1 cellular context compared by ENCODE assay signal in the genomic region with DNA sequence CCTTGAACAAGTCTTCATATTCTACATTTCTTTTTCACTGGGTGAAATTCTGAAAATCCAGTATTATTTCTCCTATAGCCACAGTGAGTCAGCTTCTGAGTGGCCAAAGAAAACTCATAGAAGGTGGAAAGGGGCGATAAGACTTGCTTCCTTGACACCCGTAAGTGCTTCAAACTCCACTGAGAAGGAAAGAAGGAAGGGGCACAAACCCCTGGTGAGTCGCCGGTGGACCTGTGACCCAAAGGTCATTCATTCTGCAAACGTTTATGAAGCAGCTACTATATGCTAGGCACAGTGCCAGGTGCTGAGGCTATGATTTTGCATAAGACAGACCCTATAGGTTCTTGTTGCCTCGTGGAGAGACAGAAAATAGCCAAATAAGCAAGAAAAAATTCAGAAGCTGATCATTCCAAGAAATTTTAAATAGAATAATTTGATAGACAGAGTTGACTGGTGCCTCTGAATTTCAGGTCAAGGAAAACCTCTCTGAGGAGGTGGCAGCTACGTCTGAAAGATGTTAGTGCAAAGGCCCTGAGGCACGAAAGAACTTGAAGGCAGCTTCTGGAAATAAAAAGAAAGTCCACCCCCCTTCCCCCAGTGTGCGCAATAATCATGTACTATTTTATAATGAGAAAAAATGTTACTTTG.
A peak's percentile ranks its signal among the peaks of the same experiment; 100 is the strongest.
TF ChIP-seq lines count a peak whose summit lies in the region.

No MANE protein-coding gene starts in this region.

TF ChIP-seq in K562, 482 proteins besides CTCF, POLR2A, EP300 and RAD21 (continued from another document and continues in another):
- TF ChIP-seq, protein P1, sequence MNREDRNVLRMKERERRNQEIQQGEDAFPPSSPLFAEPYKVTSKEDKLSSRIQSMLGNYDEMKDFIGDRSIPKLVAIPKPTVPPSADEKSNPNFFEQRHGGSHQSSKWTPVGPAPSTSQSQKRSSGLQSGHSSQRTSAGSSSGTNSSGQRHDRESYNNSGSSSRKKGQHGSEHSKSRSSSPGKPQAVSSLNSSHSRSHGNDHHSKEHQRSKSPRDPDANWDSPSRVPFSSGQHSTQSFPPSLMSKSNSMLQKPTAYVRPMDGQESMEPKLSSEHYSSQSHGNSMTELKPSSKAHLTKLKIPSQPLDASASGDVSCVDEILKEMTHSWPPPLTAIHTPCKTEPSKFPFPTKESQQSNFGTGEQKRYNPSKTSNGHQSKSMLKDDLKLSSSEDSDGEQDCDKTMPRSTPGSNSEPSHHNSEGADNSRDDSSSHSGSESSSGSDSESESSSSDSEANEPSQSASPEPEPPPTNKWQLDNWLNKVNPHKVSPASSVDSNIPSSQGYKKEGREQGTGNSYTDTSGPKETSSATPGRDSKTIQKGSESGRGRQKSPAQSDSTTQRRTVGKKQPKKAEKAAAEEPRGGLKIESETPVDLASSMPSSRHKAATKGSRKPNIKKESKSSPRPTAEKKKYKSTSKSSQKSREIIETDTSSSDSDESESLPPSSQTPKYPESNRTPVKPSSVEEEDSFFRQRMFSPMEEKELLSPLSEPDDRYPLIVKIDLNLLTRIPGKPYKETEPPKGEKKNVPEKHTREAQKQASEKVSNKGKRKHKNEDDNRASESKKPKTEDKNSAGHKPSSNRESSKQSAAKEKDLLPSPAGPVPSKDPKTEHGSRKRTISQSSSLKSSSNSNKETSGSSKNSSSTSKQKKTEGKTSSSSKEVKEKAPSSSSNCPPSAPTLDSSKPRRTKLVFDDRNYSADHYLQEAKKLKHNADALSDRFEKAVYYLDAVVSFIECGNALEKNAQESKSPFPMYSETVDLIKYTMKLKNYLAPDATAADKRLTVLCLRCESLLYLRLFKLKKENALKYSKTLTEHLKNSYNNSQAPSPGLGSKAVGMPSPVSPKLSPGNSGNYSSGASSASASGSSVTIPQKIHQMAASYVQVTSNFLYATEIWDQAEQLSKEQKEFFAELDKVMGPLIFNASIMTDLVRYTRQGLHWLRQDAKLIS (CRISPR knock-in tag; IDR thresholded peaks at IDR 0.05) = no peak
- TF ChIP-seq, protein P2, sequence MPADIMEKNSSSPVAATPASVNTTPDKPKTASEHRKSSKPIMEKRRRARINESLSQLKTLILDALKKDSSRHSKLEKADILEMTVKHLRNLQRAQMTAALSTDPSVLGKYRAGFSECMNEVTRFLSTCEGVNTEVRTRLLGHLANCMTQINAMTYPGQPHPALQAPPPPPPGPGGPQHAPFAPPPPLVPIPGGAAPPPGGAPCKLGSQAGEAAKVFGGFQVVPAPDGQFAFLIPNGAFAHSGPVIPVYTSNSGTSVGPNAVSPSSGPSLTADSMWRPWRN (IDR thresholded peaks at IDR 0.05; ENCODE audit: low read depth) = no peak
- peak; percentile 41; the same call in 1 of the 2 replicates for TF ChIP-seq L3MBTL2 (IDR thresholded peaks at IDR 0.05)
- TF ChIP-seq ZNF695 (CRISPR knock-in tag; IDR thresholded peaks at IDR 0.05) = no peak
- peak; percentile 75 for TF ChIP-seq SMARCC2 (IDR thresholded peaks at IDR 0.05; ENCODE audit: low read depth)
- no peak for TF ChIP-seq FOXP1 (CRISPR knock-in tag; IDR thresholded peaks at IDR 0.05)
- no peak for TF ChIP-seq DNMT1 (IDR thresholded peaks at IDR 0.05)
- TF ChIP-seq, protein P3, sequence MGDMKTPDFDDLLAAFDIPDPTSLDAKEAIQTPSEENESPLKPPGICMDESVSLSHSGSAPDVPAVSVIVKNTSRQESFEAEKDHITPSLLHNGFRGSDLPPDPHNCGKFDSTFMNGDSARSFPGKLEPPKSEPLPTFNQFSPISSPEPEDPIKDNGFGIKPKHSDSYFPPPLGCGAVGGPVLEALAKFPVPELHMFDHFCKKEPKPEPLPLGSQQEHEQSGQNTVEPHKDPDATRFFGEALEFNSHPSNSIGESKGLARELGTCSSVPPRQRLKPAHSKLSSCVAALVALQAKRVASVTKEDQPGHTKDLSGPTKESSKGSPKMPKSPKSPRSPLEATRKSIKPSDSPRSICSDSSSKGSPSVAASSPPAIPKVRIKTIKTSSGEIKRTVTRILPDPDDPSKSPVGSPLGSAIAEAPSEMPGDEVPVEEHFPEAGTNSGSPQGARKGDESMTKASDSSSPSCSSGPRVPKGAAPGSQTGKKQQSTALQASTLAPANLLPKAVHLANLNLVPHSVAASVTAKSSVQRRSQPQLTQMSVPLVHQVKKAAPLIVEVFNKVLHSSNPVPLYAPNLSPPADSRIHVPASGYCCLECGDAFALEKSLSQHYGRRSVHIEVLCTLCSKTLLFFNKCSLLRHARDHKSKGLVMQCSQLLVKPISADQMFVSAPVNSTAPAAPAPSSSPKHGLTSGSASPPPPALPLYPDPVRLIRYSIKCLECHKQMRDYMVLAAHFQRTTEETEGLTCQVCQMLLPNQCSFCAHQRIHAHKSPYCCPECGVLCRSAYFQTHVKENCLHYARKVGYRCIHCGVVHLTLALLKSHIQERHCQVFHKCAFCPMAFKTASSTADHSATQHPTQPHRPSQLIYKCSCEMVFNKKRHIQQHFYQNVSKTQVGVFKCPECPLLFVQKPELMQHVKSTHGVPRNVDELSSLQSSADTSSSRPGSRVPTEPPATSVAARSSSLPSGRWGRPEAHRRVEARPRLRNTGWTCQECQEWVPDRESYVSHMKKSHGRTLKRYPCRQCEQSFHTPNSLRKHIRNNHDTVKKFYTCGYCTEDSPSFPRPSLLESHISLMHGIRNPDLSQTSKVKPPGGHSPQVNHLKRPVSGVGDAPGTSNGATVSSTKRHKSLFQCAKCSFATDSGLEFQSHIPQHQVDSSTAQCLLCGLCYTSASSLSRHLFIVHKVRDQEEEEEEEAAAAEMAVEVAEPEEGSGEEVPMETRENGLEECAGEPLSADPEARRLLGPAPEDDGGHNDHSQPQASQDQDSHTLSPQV (IDR thresholded peaks at IDR 0.05) = peak; percentile 62
- no peak for TF ChIP-seq GTF2E2 (tag; IDR thresholded peaks at IDR 0.05)
- TF ChIP-seq ZEB2 (IDR thresholded peaks at IDR 0.05) = no peak
- TF ChIP-seq GABPB2 (CRISPR knock-in tag; conservative IDR thresholded peaks at IDR 0.05) = no peak
- TF ChIP-seq, protein P4, sequence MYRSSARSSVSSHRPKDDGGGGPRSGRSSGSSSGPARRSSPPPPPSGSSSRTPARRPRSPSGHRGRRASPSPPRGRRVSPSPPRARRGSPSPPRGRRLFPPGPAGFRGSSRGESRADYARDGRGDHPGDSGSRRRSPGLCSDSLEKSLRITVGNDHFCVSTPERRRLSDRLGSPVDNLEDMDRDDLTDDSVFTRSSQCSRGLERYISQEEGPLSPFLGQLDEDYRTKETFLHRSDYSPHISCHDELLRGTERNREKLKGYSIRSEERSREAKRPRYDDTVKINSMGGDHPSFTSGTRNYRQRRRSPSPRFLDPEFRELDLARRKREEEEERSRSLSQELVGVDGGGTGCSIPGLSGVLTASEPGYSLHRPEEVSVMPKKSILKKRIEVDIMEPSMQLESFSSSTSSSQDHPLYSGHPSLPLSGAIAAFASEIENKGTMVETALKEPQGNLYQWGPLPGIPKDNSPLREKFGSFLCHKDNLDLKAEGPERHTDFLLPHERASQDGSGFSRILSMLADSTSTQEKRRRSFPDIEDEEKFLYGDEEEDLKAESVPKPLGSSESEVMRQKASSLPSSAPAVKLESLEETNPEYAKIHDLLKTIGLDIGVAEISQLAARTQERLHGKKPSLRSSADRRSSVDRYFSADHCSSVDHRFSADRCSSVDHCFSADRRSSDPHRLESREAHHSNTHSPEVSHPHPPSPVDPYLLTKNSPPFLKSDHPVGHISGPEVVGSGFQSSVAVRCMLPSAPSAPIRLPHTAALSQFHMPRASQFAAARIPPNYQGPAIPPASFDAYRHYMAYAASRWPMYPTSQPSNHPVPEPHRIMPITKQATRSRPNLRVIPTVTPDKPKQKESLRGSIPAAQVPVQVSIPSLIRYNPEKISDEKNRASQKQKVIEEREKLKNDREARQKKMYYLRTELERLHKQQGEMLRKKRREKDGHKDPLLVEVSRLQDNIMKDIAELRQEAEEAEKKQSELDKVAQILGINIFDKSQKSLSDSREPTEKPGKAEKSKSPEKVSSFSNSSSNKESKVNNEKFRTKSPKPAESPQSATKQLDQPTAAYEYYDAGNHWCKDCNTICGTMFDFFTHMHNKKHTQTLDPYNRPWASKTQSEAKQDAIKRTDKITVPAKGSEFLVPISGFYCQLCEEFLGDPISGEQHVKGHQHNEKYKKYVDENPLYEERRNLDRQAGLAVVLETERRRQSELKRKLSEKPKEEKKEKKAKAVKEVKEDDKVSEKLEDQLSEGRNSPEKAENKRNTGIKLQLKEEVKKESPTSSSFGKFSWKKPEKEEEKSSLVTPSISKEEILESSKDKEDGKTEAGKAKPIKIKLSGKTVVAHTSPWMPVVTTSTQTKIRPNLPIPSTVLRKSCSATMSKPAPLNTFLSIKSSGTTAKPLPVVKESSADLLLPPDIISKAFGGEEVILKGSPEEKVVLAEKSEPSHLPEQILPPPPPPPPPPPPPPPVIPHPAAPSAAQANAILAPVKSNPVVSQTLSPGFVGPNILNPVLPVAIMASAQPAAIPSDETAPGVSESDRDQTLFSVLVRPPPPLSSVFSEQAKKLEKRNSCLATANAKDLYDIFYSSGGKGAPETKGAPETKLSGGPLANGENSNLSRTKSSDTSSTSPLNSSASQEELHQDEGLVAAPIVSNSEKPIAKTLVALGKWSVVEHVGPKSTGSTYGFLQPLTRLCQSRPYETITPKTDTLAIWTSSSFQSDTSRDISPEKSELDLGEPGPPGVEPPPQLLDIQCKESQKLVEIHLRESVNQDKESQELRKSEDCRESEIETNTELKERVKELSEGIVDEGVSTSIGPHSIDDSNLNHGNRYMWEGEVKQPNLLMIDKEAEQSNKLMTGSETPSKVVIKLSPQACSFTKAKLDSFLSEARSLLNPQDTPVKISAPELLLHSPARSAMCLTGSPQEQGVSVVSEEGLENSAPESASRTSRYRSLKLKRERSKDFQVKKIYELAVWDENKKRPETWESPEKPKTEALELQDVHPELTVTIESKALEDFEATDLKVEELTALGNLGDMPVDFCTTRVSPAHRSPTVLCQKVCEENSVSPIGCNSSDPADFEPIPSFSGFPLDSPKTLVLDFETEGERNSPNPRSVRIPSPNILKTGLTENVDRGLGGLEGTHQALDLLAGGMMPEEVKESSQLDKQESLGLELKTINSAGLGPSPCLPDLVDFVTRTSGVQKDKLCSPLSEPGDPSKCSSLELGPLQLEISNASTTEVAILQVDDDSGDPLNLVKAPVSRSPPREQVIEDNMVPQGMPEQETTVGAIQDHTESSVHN (IDR thresholded peaks at IDR 0.05; ENCODE audit: borderline replicate concordance in 1 of 2, low read depth in 1 of 2) = no peak
- peak; percentile 67; the same call in 1 of the 2 replicates for TF ChIP-seq HDAC2 (IDR thresholded peaks at IDR 0.05)
- no peak for TF ChIP-seq MCM2 (IDR thresholded peaks at IDR 0.05; ENCODE audit: low read depth)
- no peak for TF ChIP-seq CEBPG (CRISPR knock-in tag; IDR thresholded peaks at IDR 0.05)
- TF ChIP-seq CEBPG (tag; conservative IDR thresholded peaks at IDR 0.05 in 1 of 2, IDR thresholded peaks at IDR 0.05 in 1 of 2) = no peak
- no peak for TF ChIP-seq RUNX1 (IDR thresholded peaks at IDR 0.05; ENCODE audit: low read depth)
- TF ChIP-seq PTBP1 (IDR thresholded peaks at IDR 0.05; ENCODE audit: low read depth, low read length) = no peak
- TF ChIP-seq, protein P5, sequence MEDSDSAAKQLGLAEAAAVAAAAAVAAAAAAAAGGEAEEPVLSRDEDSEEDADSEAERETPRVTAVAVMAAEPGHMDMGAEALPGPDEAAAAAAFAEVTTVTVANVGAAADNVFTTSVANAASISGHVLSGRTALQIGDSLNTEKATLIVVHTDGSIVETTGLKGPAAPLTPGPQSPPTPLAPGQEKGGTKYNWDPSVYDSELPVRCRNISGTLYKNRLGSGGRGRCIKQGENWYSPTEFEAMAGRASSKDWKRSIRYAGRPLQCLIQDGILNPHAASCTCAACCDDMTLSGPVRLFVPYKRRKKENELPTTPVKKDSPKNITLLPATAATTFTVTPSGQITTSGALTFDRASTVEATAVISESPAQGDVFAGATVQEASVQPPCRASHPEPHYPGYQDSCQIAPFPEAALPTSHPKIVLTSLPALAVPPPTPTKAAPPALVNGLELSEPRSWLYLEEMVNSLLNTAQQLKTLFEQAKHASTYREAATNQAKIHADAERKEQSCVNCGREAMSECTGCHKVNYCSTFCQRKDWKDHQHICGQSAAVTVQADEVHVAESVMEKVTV (CRISPR knock-in tag; IDR thresholded peaks at IDR 0.05) = no peak
- no peak for TF ChIP-seq HNRNPLL (IDR thresholded peaks at IDR 0.05; ENCODE audit: low read depth, low read length, poor library complexity, severe bottlenecking)
- no peak for TF ChIP-seq NFXL1 (CRISPR knock-in tag; IDR thresholded peaks at IDR 0.05)
- peak in 1 of 2 experiments; percentile 57; a peak in 1 of 4 replicates for TF ChIP-seq RCOR1 (IDR thresholded peaks at IDR 0.05; ENCODE audit: borderline replicate concordance in 1 of 2, low read depth in 2 of 2, low read length in 2 of 2)
- TF ChIP-seq SOX6 (IDR thresholded peaks at IDR 0.05) = peak; percentile 19; the same call in 1 of the 2 replicates
- TF ChIP-seq ZNF121 (CRISPR knock-in tag; conservative IDR thresholded peaks at IDR 0.05) = no peak
- TF ChIP-seq ZNF282 (CRISPR knock-in tag; IDR thresholded peaks at IDR 0.05) = no peak
- no peak for TF ChIP-seq PPARD (CRISPR knock-in tag; IDR thresholded peaks at IDR 0.05)
- TF ChIP-seq, protein P6, sequence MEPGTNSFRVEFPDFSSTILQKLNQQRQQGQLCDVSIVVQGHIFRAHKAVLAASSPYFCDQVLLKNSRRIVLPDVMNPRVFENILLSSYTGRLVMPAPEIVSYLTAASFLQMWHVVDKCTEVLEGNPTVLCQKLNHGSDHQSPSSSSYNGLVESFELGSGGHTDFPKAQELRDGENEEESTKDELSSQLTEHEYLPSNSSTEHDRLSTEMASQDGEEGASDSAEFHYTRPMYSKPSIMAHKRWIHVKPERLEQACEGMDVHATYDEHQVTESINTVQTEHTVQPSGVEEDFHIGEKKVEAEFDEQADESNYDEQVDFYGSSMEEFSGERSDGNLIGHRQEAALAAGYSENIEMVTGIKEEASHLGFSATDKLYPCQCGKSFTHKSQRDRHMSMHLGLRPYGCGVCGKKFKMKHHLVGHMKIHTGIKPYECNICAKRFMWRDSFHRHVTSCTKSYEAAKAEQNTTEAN (CRISPR knock-in tag; IDR thresholded peaks at IDR 0.05) = no peak
- TF ChIP-seq, protein P7, sequence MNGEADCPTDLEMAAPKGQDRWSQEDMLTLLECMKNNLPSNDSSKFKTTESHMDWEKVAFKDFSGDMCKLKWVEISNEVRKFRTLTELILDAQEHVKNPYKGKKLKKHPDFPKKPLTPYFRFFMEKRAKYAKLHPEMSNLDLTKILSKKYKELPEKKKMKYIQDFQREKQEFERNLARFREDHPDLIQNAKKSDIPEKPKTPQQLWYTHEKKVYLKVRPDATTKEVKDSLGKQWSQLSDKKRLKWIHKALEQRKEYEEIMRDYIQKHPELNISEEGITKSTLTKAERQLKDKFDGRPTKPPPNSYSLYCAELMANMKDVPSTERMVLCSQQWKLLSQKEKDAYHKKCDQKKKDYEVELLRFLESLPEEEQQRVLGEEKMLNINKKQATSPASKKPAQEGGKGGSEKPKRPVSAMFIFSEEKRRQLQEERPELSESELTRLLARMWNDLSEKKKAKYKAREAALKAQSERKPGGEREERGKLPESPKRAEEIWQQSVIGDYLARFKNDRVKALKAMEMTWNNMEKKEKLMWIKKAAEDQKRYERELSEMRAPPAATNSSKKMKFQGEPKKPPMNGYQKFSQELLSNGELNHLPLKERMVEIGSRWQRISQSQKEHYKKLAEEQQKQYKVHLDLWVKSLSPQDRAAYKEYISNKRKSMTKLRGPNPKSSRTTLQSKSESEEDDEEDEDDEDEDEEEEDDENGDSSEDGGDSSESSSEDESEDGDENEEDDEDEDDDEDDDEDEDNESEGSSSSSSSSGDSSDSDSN (IDR thresholded peaks at IDR 0.05; ENCODE audit: borderline replicate concordance in 1 of 2, low read depth in 2 of 2, low read length in 2 of 2) = peak in 1 of 2 experiments; percentile 61; a peak in 1 of 4 replicates
- TF ChIP-seq SREBF2 (CRISPR knock-in tag; IDR thresholded peaks at IDR 0.05) = no peak
- TF ChIP-seq ZNF316 (IDR thresholded peaks at IDR 0.05) = peak; percentile 57
